12 cellular contexts compared by ENCODE assay signal in the genomic region with DNA sequence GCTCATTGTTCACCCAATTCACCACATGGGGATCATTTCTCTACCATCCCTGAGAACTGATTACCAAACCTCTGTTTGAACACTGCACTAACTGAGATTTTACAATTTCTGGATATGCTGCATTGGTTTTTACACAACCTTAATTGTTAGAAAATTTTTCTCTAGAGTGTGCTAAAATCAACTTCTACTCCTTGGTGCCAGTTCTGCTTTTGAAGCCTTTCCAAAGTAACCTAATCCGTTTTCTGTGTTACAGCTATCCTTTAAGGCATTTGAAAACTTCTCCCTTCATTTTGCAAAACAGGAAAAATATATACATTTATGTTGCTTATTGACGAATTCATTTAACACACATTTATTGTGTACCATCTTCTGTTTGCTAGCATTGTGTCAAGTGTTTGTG. TPM values are rescaled to one million over a fixed set of nuclear protein-coding genes. Genes with fewer than 3 reads are reported as not detected.
A peak's percentile ranks its signal among the peaks of the same experiment; 100 is the strongest.
DNase-seq lines count a peak whose midpoint lies in the region; ATAC-seq and TF ChIP-seq lines count a peak whose summit lies in the region.
"Had no signal": no experiment of that assay in that cellular context is flagged by ENCODE, and none has a peak within 500 bp of the region (broad histone marks: within the 10 kb centered on the region; RNA-seq: fewer than 3 reads in every experiment).

No MANE protein-coding gene starts in this region.

- no peaks in the 10 kb centered on the region for H3K9me3 Mint-ChIP-seq in CD8-positive, alpha-beta T cell
- H3K9me3 Mint-ChIP-seq in IgD-negative memory B cell = no peaks in the 10 kb centered on the region
- H3K9me3 Mint-ChIP-seq in stimulated activated memory B cell treated with anti-CD40 and anti-IgM and Interleukin-4, amounts not matched to agents 10 μg/mL and 1 μg/mL and 100 μg/mL, for 72 hours = no peaks in the 10 kb centered on the region

- CTCF ChIA-PET in CD8-positive, alpha-beta T cell (lab: Charles Lee) = interaction anchor here (1.6 to 4.1 kb wide), 5 partner anchors 11 to 253 kb away, joined by 3 to 19 read pairs (median 6); no protein-coding TSS in a partner anchor

- intact Hi-C loops in CD8-positive, alpha-beta T cell (cut with DNase I, micrococcal nuclease) = no loop called here

- H3K9ac ChIP-seq in duodenal mucosa (ENCODE audit: low read depth in 1 of 2, low read length in 2 of 2) = no peak overlapping the region

- H3K27me3 ChIP-seq in CD8-positive, alpha-beta T cell (ENCODE audit: insufficient read depth, low read length) = no peaks in the 10 kb centered on the region
- no peaks in the 10 kb centered on the region for H3K27me3 ChIP-seq in duodenal mucosa (ENCODE audit: control insufficient read depth in 1 of 2, insufficient read depth in 2 of 2, low read length in 2 of 2)
- H3K27me3 ChIP-seq: MG63, pancreas had no signal

- no peak for DNase-seq in CD8-positive, alpha-beta T cell
- no peak for DNase-seq in NCI-H226
- DNase-seq: activated gamma-delta T cell, COR-L47, MG63, pancreas had no signal

- no peaks in the 10 kb centered on the region for H3K9me3 ChIP-seq in CD8-positive, alpha-beta T cell (ENCODE audit: low read length)
- H3K9me3 ChIP-seq in duodenal mucosa (ENCODE audit: control insufficient read depth in 1 of 2, low read length in 2 of 2) = no peaks in the 10 kb centered on the region
- H3K9me3 ChIP-seq: MG63, pancreas had no signal

- no peaks in the 10 kb centered on the region for H3K36me3 ChIP-seq in CD8-positive, alpha-beta T cell (ENCODE audit: insufficient read depth, low read length)
- H3K36me3 ChIP-seq in duodenal mucosa (ENCODE audit: control insufficient read depth in 1 of 2, insufficient read depth in 2 of 2, low read length in 2 of 2) = no peaks in the 10 kb centered on the region
- H3K36me3 ChIP-seq: pancreas had no signal

- ATAC-seq in CD8-positive, alpha-beta T cell = no peak
- ATAC-seq in stimulated activated memory B cell treated with anti-CD40 and anti-IgM and Interleukin-4, amounts not matched to agents 10 μg/mL and 1 μg/mL and 100 μg/mL, for 72 hours = no peak
- no peak for ATAC-seq in HG03196 (IDR thresholded peaks at IDR 0.05; ENCODE audit: unreplicated experiment)
- no peak for ATAC-seq in GM19324 (IDR thresholded peaks at IDR 0.05; ENCODE audit: low FRiP score, unreplicated experiment)
- ATAC-seq: SK-N-SH treated with all-trans-retinoic acid at 6 μM for 48 hours had no signal

- peaks cover 33% of the 10 kb centered on the region for H3K36me3 Mint-ChIP-seq in CD8-positive, alpha-beta T cell
- H3K36me3 Mint-ChIP-seq in IgD-negative memory B cell = peaks cover 14% of the 10 kb centered on the region
- H3K36me3 Mint-ChIP-seq in stimulated activated memory B cell treated with anti-CD40 and anti-IgM and Interleukin-4, amounts not matched to agents 10 μg/mL and 1 μg/mL and 100 μg/mL, for 72 hours = peaks cover 23% of the 10 kb centered on the region

- H3K4me3 Mint-ChIP-seq in CD8-positive, alpha-beta T cell = peak overlapping the region; percentile 47
- peak overlapping the region; percentile 62 to 79 (median 66) for H3K4me3 Mint-ChIP-seq in IgD-negative memory B cell
- no peak overlapping the region for H3K4me3 Mint-ChIP-seq in stimulated activated memory B cell treated with anti-CD40 and anti-IgM and Interleukin-4, amounts not matched to agents 10 μg/mL and 1 μg/mL and 100 μg/mL, for 72 hours

- H3K27ac Mint-ChIP-seq in CD8-positive, alpha-beta T cell = peak overlapping the region; percentile 93
- peak overlapping the region; percentile 84 to 93 (median 89) for H3K27ac Mint-ChIP-seq in IgD-negative memory B cell
- H3K27ac Mint-ChIP-seq in stimulated activated memory B cell treated with anti-CD40 and anti-IgM and Interleukin-4, amounts not matched to agents 10 μg/mL and 1 μg/mL and 100 μg/mL, for 72 hours = peak overlapping the region; percentile 98

- H3K4me1 Mint-ChIP-seq in CD8-positive, alpha-beta T cell (ENCODE audit: low read depth) = peaks cover 92% of the 10 kb centered on the region
- H3K4me1 Mint-ChIP-seq in IgD-negative memory B cell = peaks cover 62 to 82% (median 67%) of the 10 kb centered on the region in 3 donors
- peaks cover 82% of the 10 kb centered on the region for H3K4me1 Mint-ChIP-seq in stimulated activated memory B cell treated with anti-CD40 and anti-IgM and Interleukin-4, amounts not matched to agents 10 μg/mL and 1 μg/mL and 100 μg/mL, for 72 hours

- H3K27me3 Mint-ChIP-seq in CD8-positive, alpha-beta T cell (ENCODE audit: low read depth) = no peaks in the 10 kb centered on the region
- H3K27me3 Mint-ChIP-seq in IgD-negative memory B cell = no peaks in the 10 kb centered on the region
- no peaks in the 10 kb centered on the region for H3K27me3 Mint-ChIP-seq in stimulated activated memory B cell treated with anti-CD40 and anti-IgM and Interleukin-4, amounts not matched to agents 10 μg/mL and 1 μg/mL and 100 μg/mL, for 72 hours

- POLR2A ChIA-PET in CD8-positive, alpha-beta T cell (lab: Charles Lee) = interaction anchor here (1.5 to 1.9 kb wide), 3 partner anchors 9 to 23 kb away, joined by 4 to 13 read pairs (median 4); a partner anchor contains a TSS

- H3K27ac ChIP-seq in CD8-positive, alpha-beta T cell (ENCODE audit: low read depth, low read length) = no peak overlapping the region
- peak overlapping the region; percentile 22 for H3K27ac ChIP-seq in duodenal mucosa (ENCODE audit: low read depth, low read length)

- peak overlapping the region; percentile 18 for H3K4me3 ChIP-seq in CD8-positive, alpha-beta T cell (ENCODE audit: low read depth, low read length)
- no peak overlapping the region for H3K4me3 ChIP-seq in duodenal mucosa (ENCODE audit: low read depth in 1 of 2, low read length in 2 of 2)
- H3K4me3 ChIP-seq: MG63, pancreas had no signal

- H3K4me1 ChIP-seq in CD8-positive, alpha-beta T cell (ENCODE audit: insufficient read depth, low read length) = peaks cover 93% of the 10 kb centered on the region
- peaks cover 20 to 49% of the 10 kb centered on the region in 2 donors for H3K4me1 ChIP-seq in duodenal mucosa (ENCODE audit: control insufficient read depth in 1 of 2, insufficient read depth in 2 of 2, low read length in 2 of 2)

- no peak for TF ChIP-seq CTCF in CD8-positive, alpha-beta T cell (IDR thresholded peaks at IDR 0.05)

RNA-seq across cellular contexts. Expression of a gene that starts 23.7 kb away (rescaled TPM):
- 100 to 1,000 TPM; 167 to 171 TPM for total RNA-seq in CD8-positive, alpha-beta T cell
- polyA plus RNA-seq in IgD-negative memory B cell = 624 TPM

RNA-seq across cellular contexts. Expression of a gene that starts 53.0 kb away (rescaled TPM):
- 1 to 10 TPM; 3.4 to 4.2 TPM for total RNA-seq in CD8-positive, alpha-beta T cell
- polyA plus RNA-seq in IgD-negative memory B cell = 0.95 TPM
